ENCODE assay signal across 38 cellular contexts in genomic region chr1:152535774-152536173, GRCh38. TPM values are rescaled to one million over a fixed set of nuclear protein-coding genes. Genes with fewer than 3 reads are reported as not detected.
"Had no signal": no experiment of that assay in that cellular context is flagged by ENCODE, and none has a peak within 500 bp of the region (broad histone marks: within the 10 kb centered on the region; RNA-seq: fewer than 3 reads in every experiment).

No MANE protein-coding gene starts in this region.

- H3K27me3 ChIP-seq: MG63 had no signal

- H3K4me3 ChIP-seq: MG63 had no signal

- DNase-seq: Karpas-422, Kasumi-1, MG63, MM.1S, MV-4-11, NCI-H1048, NCI-H1092, NCI-H1092 treated with DMSO at 0.1 percent for 48 hours, NCI-H1105, NCI-H1105 treated with DMSO at 0.1 percent for 48 hours, NCI-H1417, NCI-H1417 treated with DMSO at 0.1 percent for 48 hours, NCI-H1436, NCI-H1436 treated with DMSO at 0.1 percent for 48 hours, NCI-H146, NCI-H1694, NCI-H1694 treated with DMSO at 0.1 percent for 48 hours, NCI-H187, NCI-H187 treated with DMSO at 0.1 percent for 48 hours, NCI-H1930, NCI-H2029, NCI-H2029 treated with DMSO at 0.1 percent for 48 hours, NCI-H2081, NCI-H2081 treated with DMSO at 0.1 percent for 48 hours, NCI-H2107, NCI-H2171, NCI-H2171 treated with DMSO at 0.1 percent for 48 hours, NCI-H2227 treated with DMSO at 0.1 percent for 48 hours, NCI-H226, NCI-H345, NCI-H446, NCI-H446 treated with DMSO at 0.1 percent for 48 hours, NCI-H510A, NCI-H510A treated with DMSO at 0.1 percent for 48 hours had no signal

- H3K36me3 ChIP-seq: MG63 had no signal

RNA-seq across cellular contexts. Expression of gene CRCT1, which starts 21.5 kb away (rescaled TPM):
- total RNA-seq: LHCN-M2, M059J, MCF 10A, NCI-H460 had no signal

RNA-seq across cellular contexts. Expression of gene LCE5A, which starts 25.2 kb away (rescaled TPM):
- total RNA-seq: LHCN-M2, M059J, MCF 10A, NCI-H460 had no signal

RNA-seq across cellular contexts. Expression of gene LCE3E, which starts 30.8 kb away (rescaled TPM):
- total RNA-seq: LHCN-M2, M059J, MCF 10A, NCI-H460 had no signal

RNA-seq across cellular contexts. Expression of gene LCE3D, which starts 44.5 kb away (rescaled TPM):
- total RNA-seq: M059J, NCI-H460 had no signal
